In the genomic region with DNA sequence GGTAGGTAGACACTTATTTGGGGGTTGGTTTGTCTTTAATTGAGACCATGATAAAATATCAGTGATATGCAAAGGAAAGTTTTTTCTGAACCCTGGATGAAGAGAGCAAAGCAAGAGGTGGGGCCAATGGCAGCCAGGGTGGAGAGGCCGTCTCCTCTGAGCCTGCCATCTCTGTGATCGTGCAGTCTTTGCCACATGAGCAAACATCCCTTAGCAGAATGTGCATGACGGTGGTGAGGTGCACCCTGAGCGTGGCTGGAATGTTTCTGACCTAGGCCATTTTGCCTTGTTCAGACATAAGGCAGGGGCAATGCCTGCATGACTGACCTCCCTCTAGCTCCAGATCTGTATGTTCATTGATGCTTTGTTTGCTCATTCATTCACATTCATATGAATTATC, we compare ENCODE assay signal across 17 cellular contexts. TPM values are rescaled to one million over a fixed set of nuclear protein-coding genes. Genes with fewer than 3 reads are reported as not detected.
A peak's percentile ranks its signal among the peaks of the same experiment; 100 is the strongest.
DNase-seq lines count a peak whose midpoint lies in the region; ATAC-seq and TF ChIP-seq lines count a peak whose summit lies in the region.
"Had no signal": no experiment of that assay in that cellular context is flagged by ENCODE, and none has a peak within 500 bp of the region (broad histone marks: within the 10 kb centered on the region; RNA-seq: fewer than 3 reads in every experiment).

No MANE protein-coding gene starts in this region.

- ATAC-seq in activated naive CD8-positive, alpha-beta T cell treated with anti-CD3 and anti-CD28 coated beads, Interleukin-2, amount 10 ng/mL, durations not matched to agents 7 days and 5 days (ENCODE audit: low read depth), result no peak
- no peak for ATAC-seq in natural killer cell treated with Interleukin-12 subunit alpha and Interleukin-12 subunit beta and Interleukin-15 and Interleukin-18, amount 100 ng/mL, for 72 hours
- ATAC-seq in GM18517 (IDR thresholded peaks at IDR 0.05; ENCODE audit: unreplicated experiment) (no peak), GM21423 (IDR thresholded peaks at IDR 0.05; ENCODE audit: unreplicated experiment) (no peak)
- ATAC-seq: HCT116, heart left ventricle had no signal

- peaks cover 5% of the 10 kb centered on the region for H3K9me3 Mint-ChIP-seq in activated CD4-positive, alpha-beta T cell treated with anti-CD3 and anti-CD28 coated beads, Interleukin-2, amount 10 ng/mL, durations not matched to agents 24 days and 14 days
- H3K9me3 Mint-ChIP-seq in Calu3 (ENCODE audit: low read depth, unreplicated experiment), result no peaks in the 10 kb centered on the region
- no peaks in the 10 kb centered on the region for H3K9me3 Mint-ChIP-seq in activated naive CD8-positive, alpha-beta T cell treated with anti-CD3 and anti-CD28 coated beads, Interleukin-2, amount 10 ng/mL, durations not matched to agents 7 days and 5 days
- H3K9me3 Mint-ChIP-seq in natural killer cell treated with Interleukin-12 subunit alpha and Interleukin-12 subunit beta and Interleukin-15 and Interleukin-18, amount 100 ng/mL, for 72 hours, result no peaks in the 10 kb centered on the region

- intact Hi-C loops in activated CD4-positive, alpha-beta T cell treated with anti-CD3 and anti-CD28 coated beads, Interleukin-2, amount 10 ng/mL, durations not matched to agents 24 days and 14 days (cut with micrococcal nuclease), result no loop called here
- intact Hi-C loops in Calu3 (cut with micrococcal nuclease; ENCODE audit: unreplicated experiment), result no loop called here

- peak overlapping the region; percentile 80 for H3K4me3 Mint-ChIP-seq in activated CD4-positive, alpha-beta T cell treated with anti-CD3 and anti-CD28 coated beads, Interleukin-2, amount 10 ng/mL, durations not matched to agents 24 days and 14 days
- no peak overlapping the region for H3K4me3 Mint-ChIP-seq in Calu3 (ENCODE audit: low read depth, unreplicated experiment)
- peak overlapping the region; percentile 76 for H3K4me3 Mint-ChIP-seq in activated naive CD8-positive, alpha-beta T cell treated with anti-CD3 and anti-CD28 coated beads, Interleukin-2, amount 10 ng/mL, durations not matched to agents 7 days and 5 days
- peak overlapping the region; percentile 31 for H3K4me3 Mint-ChIP-seq in natural killer cell treated with Interleukin-12 subunit alpha and Interleukin-12 subunit beta and Interleukin-15 and Interleukin-18, amount 100 ng/mL, for 72 hours
- H3K4me3 Mint-ChIP-seq: nephron progenitor cell had no signal

- CTCF ChIA-PET in Calu3 (lab: Charles Lee), result no interaction called here

- peaks cover 78% of the 10 kb centered on the region for H3K36me3 Mint-ChIP-seq in activated CD4-positive, alpha-beta T cell treated with anti-CD3 and anti-CD28 coated beads, Interleukin-2, amount 10 ng/mL, durations not matched to agents 24 days and 14 days (ENCODE audit: low read depth)
- H3K36me3 Mint-ChIP-seq in Calu3 (ENCODE audit: insufficient read depth, unreplicated experiment), result peaks cover 44% of the 10 kb centered on the region
- H3K36me3 Mint-ChIP-seq in activated naive CD8-positive, alpha-beta T cell treated with anti-CD3 and anti-CD28 coated beads, Interleukin-2, amount 10 ng/mL, durations not matched to agents 7 days and 5 days, result peaks cover 48% of the 10 kb centered on the region
- no peaks in the 10 kb centered on the region for H3K36me3 Mint-ChIP-seq in natural killer cell treated with Interleukin-12 subunit alpha and Interleukin-12 subunit beta and Interleukin-15 and Interleukin-18, amount 100 ng/mL, for 72 hours

- H3K27me3 Mint-ChIP-seq in activated CD4-positive, alpha-beta T cell treated with anti-CD3 and anti-CD28 coated beads, Interleukin-2, amount 10 ng/mL, durations not matched to agents 24 days and 14 days, result no peaks in the 10 kb centered on the region
- H3K27me3 Mint-ChIP-seq in Calu3 (ENCODE audit: unreplicated experiment), result no peaks in the 10 kb centered on the region
- H3K27me3 Mint-ChIP-seq in activated naive CD8-positive, alpha-beta T cell treated with anti-CD3 and anti-CD28 coated beads, Interleukin-2, amount 10 ng/mL, durations not matched to agents 7 days and 5 days, result no peaks in the 10 kb centered on the region
- H3K27me3 Mint-ChIP-seq in natural killer cell treated with Interleukin-12 subunit alpha and Interleukin-12 subunit beta and Interleukin-15 and Interleukin-18, amount 100 ng/mL, for 72 hours, result no peaks in the 10 kb centered on the region

- no peak for TF ChIP-seq CTCF in Calu3 (IDR thresholded peaks at IDR 0.05; ENCODE audit: unreplicated experiment)

- POLR2A ChIA-PET in activated naive CD8-positive, alpha-beta T cell treated with anti-CD3 and anti-CD28 coated beads, Interleukin-2, amount 10 ng/mL, durations not matched to agents 7 days and 5 days (lab: Charles Lee), result no interaction called here

- H3K4me1 Mint-ChIP-seq in activated CD4-positive, alpha-beta T cell treated with anti-CD3 and anti-CD28 coated beads, Interleukin-2, amount 10 ng/mL, durations not matched to agents 24 days and 14 days, result peaks cover 83% of the 10 kb centered on the region
- peaks cover 83% of the 10 kb centered on the region for H3K4me1 Mint-ChIP-seq in Calu3 (ENCODE audit: low read depth, unreplicated experiment)
- peaks cover 84% of the 10 kb centered on the region for H3K4me1 Mint-ChIP-seq in activated naive CD8-positive, alpha-beta T cell treated with anti-CD3 and anti-CD28 coated beads, Interleukin-2, amount 10 ng/mL, durations not matched to agents 7 days and 5 days
- H3K4me1 Mint-ChIP-seq in natural killer cell treated with Interleukin-12 subunit alpha and Interleukin-12 subunit beta and Interleukin-15 and Interleukin-18, amount 100 ng/mL, for 72 hours (ENCODE audit: low read depth in 2 of 2), result peaks cover 78 to 92% of the 10 kb centered on the region in 2 donors

- peak; percentile 71 for DNase-seq in activated CD4-positive, alpha-beta T cell treated with anti-CD3 and anti-CD28 coated beads, Interleukin-2, amount 10 ng/mL, durations not matched to agents 24 days and 14 days
- DNase-seq in activated CD4-positive, alpha-beta T cell treated with anti-CD3 and anti-CD28 coated beads for 1 hour, result no peak
- no peak for DNase-seq in Calu3
- no peak for DNase-seq in activated naive CD8-positive, alpha-beta T cell treated with anti-CD3 and anti-CD28 coated beads, Interleukin-2, amount 10 ng/mL, durations not matched to agents 7 days and 5 days
- DNase-seq in natural killer cell treated with Interleukin-12 subunit alpha and Interleukin-12 subunit beta and Interleukin-15 and Interleukin-18, amount 100 ng/mL, for 72 hours (ENCODE audit: low spot score), result no peak
- no peak for DNase-seq in globus pallidus (ENCODE audit: low spot score)
- DNase-seq: activated CD4-positive, alpha-beta T cell treated with anti-CD3 and anti-CD28 coated beads, Interleukin-2, amount 50 U/mL, for 1 hour; dorsolateral prefrontal cortex; heart left ventricle; NCI-H1092 treated with DMSO at 0.1 percent for 48 hours; NCI-H524; nephron progenitor cell; SHP77; trophoblast cell had no signal

- no TSS peak for BruUV-seq in Calu3 (replicated peaks; lab: Mats Ljungman, UMichigan)

- peak overlapping the region; percentile 75 for H3K27ac Mint-ChIP-seq in activated CD4-positive, alpha-beta T cell treated with anti-CD3 and anti-CD28 coated beads, Interleukin-2, amount 10 ng/mL, durations not matched to agents 24 days and 14 days
- peak overlapping the region; percentile 11 for H3K27ac Mint-ChIP-seq in Calu3 (ENCODE audit: unreplicated experiment)
- peak overlapping the region; percentile 93 for H3K27ac Mint-ChIP-seq in activated naive CD8-positive, alpha-beta T cell treated with anti-CD3 and anti-CD28 coated beads, Interleukin-2, amount 10 ng/mL, durations not matched to agents 7 days and 5 days
- H3K27ac Mint-ChIP-seq in natural killer cell treated with Interleukin-12 subunit alpha and Interleukin-12 subunit beta and Interleukin-15 and Interleukin-18, amount 100 ng/mL, for 72 hours, result peak overlapping the region; percentile 91 to 94
- H3K27ac Mint-ChIP-seq: nephron progenitor cell had no signal

RNA-seq across cellular contexts. Expression of gene NCK2, which starts 6.0 kb away (rescaled TPM):
- total RNA-seq in activated CD4-positive, alpha-beta T cell treated with anti-CD3 and anti-CD28 coated beads, Interleukin-2, amount 10 ng/mL, durations not matched to agents 24 days and 14 days, result 85.8 and 86.2 TPM in 2 replicates
- total RNA-seq in Calu3 (2022), result 88.6 and 96.9 TPM in 2 replicates
- 10 to 100 TPM; 69.6 to 70.0 TPM for total RNA-seq in activated naive CD8-positive, alpha-beta T cell treated with anti-CD3 and anti-CD28 coated beads, Interleukin-2, amount 10 ng/mL, durations not matched to agents 7 days and 5 days
- 10 to 100 TPM; 44.7 to 47.4 TPM for total RNA-seq in natural killer cell treated with Interleukin-12 subunit alpha and Interleukin-12 subunit beta and Interleukin-15 and Interleukin-18, amount 100 ng/mL, for 72 hours

Comparison
In these comparisons a context has a peak if more than half of its experiments do, and no peak if none do; other contexts are left out.
1. H3K27ac Mint-ChIP-seq: peak in every context shown above with its lines; median percentile 93 in activated naive CD8-positive, alpha-beta T cell treated with anti-CD3 and anti-CD28 coated beads, Interleukin-2, amount 10 ng/mL, durations not matched to agents 7 days and 5 days; 92 in natural killer cell treated with Interleukin-12 subunit alpha and Interleukin-12 subunit beta and Interleukin-15 and Interleukin-18, amount 100 ng/mL, for 72 hours; 75 in activated CD4-positive, alpha-beta T cell treated with anti-CD3 and anti-CD28 coated beads, Interleukin-2, amount 10 ng/mL, durations not matched to agents 24 days and 14 days; 11 in Calu3.